19 cellular contexts compared by ENCODE assay signal in genomic region chr6:366972-367794, GRCh38. TPM values are rescaled to one million over a fixed set of nuclear protein-coding genes. Genes with fewer than 3 reads are reported as not detected.
DNase-seq lines count a peak whose midpoint lies in the region; ATAC-seq and TF ChIP-seq lines count a peak whose summit lies in the region.
"Had no signal": no experiment of that assay in that cellular context is flagged by ENCODE, and none has a peak within 500 bp of the region (broad histone marks: within the 10 kb centered on the region; RNA-seq: fewer than 3 reads in every experiment).

No MANE protein-coding gene starts in this region.

- H3K4me1 Mint-ChIP-seq in natural killer cell treated with Interleukin-12 subunit alpha and Interleukin-12 subunit beta and Interleukin-15 and Interleukin-18, amount 100 ng/mL, for 72 hours (ENCODE audit: low read depth in 2 of 2) = no peaks in the 10 kb centered on the region
- H3K4me1 Mint-ChIP-seq in H9 (no peaks in the 10 kb centered on the region), CD14-positive monocyte (peaks cover under 1% of the 10 kb centered on the region)
- H3K4me1 Mint-ChIP-seq: CD4-positive, alpha-beta memory T cell had no signal

- H3K9me3 ChIP-seq in HUES48 (ENCODE audit: control insufficient read depth, insufficient read depth, low read length) (peaks cover 74% of the 10 kb centered on the region), H9 (ENCODE audit: control insufficient read depth, low read depth, low read length) (peaks cover 66% of the 10 kb centered on the region)

- H2BK5ac ChIP-seq in H9 (ENCODE audit: insufficient read length, low read length) = no peak overlapping the region

- H4K8ac ChIP-seq in H9 (replicated peaks; ENCODE audit: insufficient read length, low read depth, low read length) = no peak overlapping the region

- no CpG with 5 or more reads among the region's 16 CpGs for WGBS in H9 (ENCODE audit: extremely low coverage, insufficient read length, low lambda C conversion rate)

- H2AFZ ChIP-seq in ACC112 (ENCODE audit: low read length, unreplicated experiment) (peak overlapping the region; percentile 1), H9 (ENCODE audit: low read length) (no peak overlapping the region)

- H3K56ac ChIP-seq in H9 (ENCODE audit: insufficient read length, low read depth, low read length) = no peak overlapping the region

- H3K9ac ChIP-seq in HUES48 (ENCODE audit: low read depth, low read length) = no peak overlapping the region
- H3K9ac ChIP-seq in H9 (ENCODE audit: extremely low read depth, insufficient read length, low read length) = no peak overlapping the region

- no peak overlapping the region for H2BK120ac ChIP-seq in H9 (ENCODE audit: low read depth, low read length, poor library complexity, severe bottlenecking)

- no peak overlapping the region for H2BK20ac ChIP-seq in H9 (ENCODE audit: low read depth, low read length, poor library complexity, severe bottlenecking)

- H3K27me3 ChIP-seq in ACC112 (ENCODE audit: insufficient read depth, low read length) (peaks cover 76% of the 10 kb centered on the region), HUES48 (ENCODE audit: control insufficient read depth, insufficient read depth, low read length) (no peaks in the 10 kb centered on the region), H9 (ENCODE audit: insufficient read depth, low read length) (no peaks in the 10 kb centered on the region)

- H3K4me2 ChIP-seq in H9 (ENCODE audit: insufficient read depth, insufficient read length, low read length) = no peak overlapping the region
- H3K4me2 ChIP-seq: A549, GM23338 had no signal

- H3K4me1 ChIP-seq in ACC112 (ENCODE audit: control insufficient read depth, insufficient read depth, low read length, unreplicated experiment) (no peaks in the 10 kb centered on the region), HUES48 (ENCODE audit: control insufficient read depth, insufficient read depth, low read length) (no peaks in the 10 kb centered on the region), H9 (ENCODE audit: insufficient read depth, low read length) (no peaks in the 10 kb centered on the region)
- H3K4me1 ChIP-seq: A549, SJSA1 had no signal

- H4K20me1 ChIP-seq in H9 (ENCODE audit: control insufficient read depth, insufficient read depth, insufficient read length) = no peaks in the 10 kb centered on the region

- peaks cover 6% of the 10 kb centered on the region for H3K36me3 Mint-ChIP-seq in natural killer cell treated with Interleukin-12 subunit alpha and Interleukin-12 subunit beta and Interleukin-15 and Interleukin-18, amount 100 ng/mL, for 72 hours
- H3K36me3 Mint-ChIP-seq in H9 (ENCODE audit: insufficient read depth in 1 of 3, low read depth in 3 of 3) = peaks cover 21 to 31% (median 29%) of the 10 kb centered on the region in 3 experiments
- no peaks in the 10 kb centered on the region for H3K36me3 Mint-ChIP-seq in CD14-positive monocyte
- H3K36me3 Mint-ChIP-seq: CD4-positive, alpha-beta memory T cell had no signal

- intact Hi-C loops in CD14-positive monocyte (cut with micrococcal nuclease) = no loop called here

- TF ChIP-seq CTCF in fibroblast of mammary gland (conservative IDR thresholded peaks at IDR 0.05; ENCODE audit: control insufficient read depth, insufficient read depth, low read depth, low read length) (no peak), H9 (conservative IDR thresholded peaks at IDR 0.05) (no peak), CD14-positive monocyte (IDR thresholded peaks at IDR 0.05) (no peak)

- no peak overlapping the region for H4K5ac ChIP-seq in H9 (ENCODE audit: insufficient read length, low read depth, low read length)

- H3K36me3 ChIP-seq in ACC112 (ENCODE audit: insufficient read depth, low read length) (no peaks in the 10 kb centered on the region), HUES48 (ENCODE audit: control insufficient read depth, insufficient read depth, low read length) (no peaks in the 10 kb centered on the region)
- H3K36me3 ChIP-seq: SJSA1 had no signal

- H3K27ac ChIP-seq in ACC112 (ENCODE audit: low read depth, low read length) = no peak overlapping the region
- no peak overlapping the region for H3K27ac ChIP-seq in HUES48 (ENCODE audit: low read depth, low read length)
- no peak overlapping the region for H3K27ac ChIP-seq in H9 (ENCODE audit: insufficient read length, low read depth, low read length)
- H3K27ac ChIP-seq: A549, HL-60, SJSA1 had no signal

- no peak overlapping the region for H3T11ph ChIP-seq in H9 (ENCODE audit: low read length)

- H3K4ac ChIP-seq in H9 (ENCODE audit: low read depth, low read length) = no peak overlapping the region

- no peak overlapping the region for H3K4me3 Mint-ChIP-seq in natural killer cell treated with Interleukin-12 subunit alpha and Interleukin-12 subunit beta and Interleukin-15 and Interleukin-18, amount 100 ng/mL, for 72 hours
- H3K4me3 Mint-ChIP-seq in H9 (no peak overlapping the region), CD14-positive monocyte (peak overlapping the region in 1 of 2 donors; percentile 16)
- H3K4me3 Mint-ChIP-seq: CD4-positive, alpha-beta memory T cell; GM23338 had no signal

- no peaks in the 10 kb centered on the region for H3K23me2 ChIP-seq in H9 (ENCODE audit: insufficient read length, low read depth, low read length, poor library complexity, severe bottlenecking)

- H3K79me2 ChIP-seq in ACC112 (ENCODE audit: control insufficient read depth, insufficient read depth, low read length, unreplicated experiment) = no peaks in the 10 kb centered on the region
- no peaks in the 10 kb centered on the region for H3K79me2 ChIP-seq in H9 (ENCODE audit: insufficient read depth, low read length)

- H4K91ac ChIP-seq in H9 (ENCODE audit: insufficient read length, low read depth, low read length) = no peak overlapping the region

- peaks cover 4% of the 10 kb centered on the region for H3K9me3 Mint-ChIP-seq in natural killer cell treated with Interleukin-12 subunit alpha and Interleukin-12 subunit beta and Interleukin-15 and Interleukin-18, amount 100 ng/mL, for 72 hours
- H3K9me3 Mint-ChIP-seq in H9 (peaks cover 86 to 90% of the 10 kb centered on the region in 2 experiments), CD14-positive monocyte (peaks cover 12 to 48% (median 30%) of the 10 kb centered on the region in 7 donors)

- no peak overlapping the region for H2BK15ac ChIP-seq in H9 (ENCODE audit: low read depth, low read length)

- peaks cover 8 to 9% of the 10 kb centered on the region in 2 donors for H3K27me3 Mint-ChIP-seq in natural killer cell treated with Interleukin-12 subunit alpha and Interleukin-12 subunit beta and Interleukin-15 and Interleukin-18, amount 100 ng/mL, for 72 hours
- peaks cover 36% of the 10 kb centered on the region for H3K27me3 Mint-ChIP-seq in H9 (ENCODE audit: low read depth)
- H3K27me3 Mint-ChIP-seq in CD14-positive monocyte (ENCODE audit: low read depth in 3 of 3) = peaks cover 19 to 36% (median 20%) of the 10 kb centered on the region in 3 donors

- peak; percentile 32 for ATAC-seq in natural killer cell treated with Interleukin-12 subunit alpha and Interleukin-12 subunit beta and Interleukin-15 and Interleukin-18, amount 100 ng/mL, for 72 hours
- no peak for ATAC-seq in HG03469 (IDR thresholded peaks at IDR 0.05; ENCODE audit: unreplicated experiment)
- ATAC-seq: A549 had no signal

- H3K4me3 ChIP-seq in ACC112 (ENCODE audit: low read depth, low read length) = peak overlapping the region; percentile 26; the same call in 1 of the 2 replicates
- peak overlapping the region; percentile 10; the same call in 1 of the 2 replicates for H3K4me3 ChIP-seq in HUES48 (ENCODE audit: low read depth, low read length)
- no peak overlapping the region for H3K4me3 ChIP-seq in fibroblast of mammary gland (ENCODE audit: control insufficient read depth, low read depth, low read length)
- H3K4me3 ChIP-seq: A549, GM23338, SJSA1 had no signal

- DNase-seq in fibroblast of mammary gland (ENCODE audit: low read depth) (peak; percentile 12), OCI-M1 (lab: John Stamatoyannopoulos, UW) (no peak), H9 (no peak), CD14-positive monocyte (ENCODE audit: low spot score) (no peak)
- no peak for DNase-seq in natural killer cell treated with Interleukin-12 subunit alpha and Interleukin-12 subunit beta and Interleukin-15 and Interleukin-18, amount 100 ng/mL, for 72 hours (ENCODE audit: low spot score)
- DNase-seq: CD4-positive, alpha-beta memory T cell; DND-41; GDM1; NCI-H1417; NCI-H2029; NCI-H2171 treated with DMSO at 0.1 percent for 48 hours; NCI-H510A had no signal

- no peak overlapping the region for H2BK12ac ChIP-seq in H9 (ENCODE audit: insufficient read length, low read depth, low read length)

- no peak overlapping the region for H3K18ac ChIP-seq in H9 (ENCODE audit: insufficient read length, low read depth, low read length)

- H3K23ac ChIP-seq in H9 (ENCODE audit: insufficient read length, low read depth, low read length) = no peak overlapping the region

- no peak overlapping the region for H2AK5ac ChIP-seq in H9 (ENCODE audit: insufficient read length, low read length)

- no peak overlapping the region for H3K14ac ChIP-seq in H9 (ENCODE audit: insufficient read depth, low read length)

- H3K79me1 ChIP-seq in H9 (ENCODE audit: insufficient read depth, low read depth, low read length, poor library complexity, severe bottlenecking) = no peaks in the 10 kb centered on the region

- H3K27ac Mint-ChIP-seq in natural killer cell treated with Interleukin-12 subunit alpha and Interleukin-12 subunit beta and Interleukin-15 and Interleukin-18, amount 100 ng/mL, for 72 hours = no peak overlapping the region
- H3K27ac Mint-ChIP-seq in H9 = no peak overlapping the region
- peak overlapping the region in 1 of 7 donors; percentile 7 for H3K27ac Mint-ChIP-seq in CD14-positive monocyte
- H3K27ac Mint-ChIP-seq: CD4-positive, alpha-beta memory T cell; GM23338 had no signal

RNA-seq across cellular contexts. Expression of gene IRF4, which starts 24.4 kb away (rescaled TPM):
- total RNA-seq in natural killer cell treated with Interleukin-12 subunit alpha and Interleukin-12 subunit beta and Interleukin-15 and Interleukin-18, amount 100 ng/mL, for 72 hours = 100 to 1,000 TPM; 112 to 388 TPM
- total RNA-seq in H9 (2021) = 0.31 and 0.68 TPM in 2 replicates
- 1 to 10 TPM; 3.0 to 6.4 TPM for polyA plus RNA-seq in CD14-positive monocyte

Comparison
In these comparisons a context has a peak if more than half of its experiments do, and no peak if none do; other contexts are left out.
1. RNA of gene IRF4, which starts 24.4 kb away (total RNA-seq): 112 to 388 TPM in natural killer cell treated with Interleukin-12 subunit alpha and Interleukin-12 subunit beta and Interleukin-15 and Interleukin-18, amount 100 ng/mL, for 72 hours; 0.31 to 0.68 TPM in H9; every median in the first group is over 10 times any median in the second.